In genomic region chr14:105012171-105012985, GRCh38 we compare ENCODE assay signal across 11 cellular contexts. TPM values are rescaled to one million over a fixed set of nuclear protein-coding genes. Genes with fewer than 3 reads are reported as not detected.
DNase-seq lines count a peak whose midpoint lies in the region; FAIRE-seq and TF ChIP-seq lines count a peak whose summit lies in the region.
"Had no signal": no experiment of that assay in that cellular context is flagged by ENCODE, and none has a peak within 500 bp of the region (broad histone marks: within the 10 kb centered on the region; RNA-seq: fewer than 3 reads in every experiment).

No MANE protein-coding gene starts in this region.

- H3K4me1 Mint-ChIP-seq in activated CD4-positive, alpha-beta memory T cell treated with anti-CD3 and anti-CD28 coated beads for 36 hours (ENCODE audit: low read depth): peaks cover 36% of the 10 kb centered on the region

- in situ Hi-C loops in SK-MEL-5 (cut with HindIII; ENCODE audit: low pct_unique_long_range_greater_than_20kb, low sequenced_read_pairs): no loop called here

- H3K36me3 Mint-ChIP-seq in activated CD4-positive, alpha-beta memory T cell treated with anti-CD3 and anti-CD28 coated beads for 36 hours: peaks cover 53% of the 10 kb centered on the region

- H3K4me3 Mint-ChIP-seq in activated CD4-positive, alpha-beta memory T cell treated with anti-CD3 and anti-CD28 coated beads for 36 hours: no peak overlapping the region

- no peak for FAIRE-seq in small intestine (lab: Jason Lieb, UNC)

- no peaks in the 10 kb centered on the region for H3K9me3 ChIP-seq in small intestine (ENCODE audit: control insufficient read depth, low read depth)

- 58 to 69% (median 68%) methylated on average over 22 to 23 of the region's 23 CpGs for WGBS in small intestine, 3 donors

- CTCF ChIA-PET in activated CD4-positive, alpha-beta memory T cell treated with anti-CD3 and anti-CD28 coated beads for 36 hours (lab: Charles Lee): interaction anchor here (0.9 to 1.2 kb wide), 3 partner anchors 27 to 244 kb away, joined by 3 to 7 read pairs (median 3); partner anchors contain the start of gene CLBA1

- intact Hi-C loops in activated CD4-positive, alpha-beta memory T cell treated with anti-CD3 and anti-CD28 coated beads for 36 hours (cut with micrococcal nuclease): no loop called here

- peak; percentile 39 for TF ChIP-seq CTCF in GM06990 (IDR thresholded peaks at IDR 0.05; ENCODE audit: insufficient read depth, low read length, poor library complexity, severe bottlenecking)
- peak; percentile 28 for TF ChIP-seq CTCF in fibroblast of the aortic adventitia (IDR thresholded peaks at IDR 0.05; ENCODE audit: insufficient read depth, low read length)

- H3K27me3 Mint-ChIP-seq in activated CD4-positive, alpha-beta memory T cell treated with anti-CD3 and anti-CD28 coated beads for 36 hours: no peaks in the 10 kb centered on the region

- H3K36me3 ChIP-seq in GM06990 (ENCODE audit: control insufficient read depth, insufficient read depth, low read length): peaks cover 26% of the 10 kb centered on the region
- H3K36me3 ChIP-seq in small intestine (ENCODE audit: control insufficient read depth in 2 of 2, insufficient read depth in 2 of 2, low read length in 2 of 2): peaks cover 2 to 5% of the 10 kb centered on the region in 2 donors

- H3K27me3 ChIP-seq in GM06990 (replicated peaks; ENCODE audit: control insufficient read depth, insufficient read depth, low read length): no peaks in the 10 kb centered on the region
- H3K27me3 ChIP-seq in small intestine (ENCODE audit: control insufficient read depth in 2 of 2, insufficient read depth in 2 of 2, low read length in 2 of 2): no peaks in the 10 kb centered on the region

- H3K27ac ChIP-seq in small intestine (ENCODE audit: low read depth in 1 of 2, low read length in 1 of 2): no peak overlapping the region
- H3K27ac ChIP-seq: SK-N-MC had no signal

- no peak overlapping the region for H3K27ac Mint-ChIP-seq in activated CD4-positive, alpha-beta memory T cell treated with anti-CD3 and anti-CD28 coated beads for 36 hours

- no peaks in the 10 kb centered on the region for H3K9me3 Mint-ChIP-seq in activated CD4-positive, alpha-beta memory T cell treated with anti-CD3 and anti-CD28 coated beads for 36 hours

- DNase-seq in GM06990 (ENCODE audit: extremely low read depth, insufficient read length) (no peak), SK-MEL-5 (ENCODE audit: low read depth, low spot score) (peak; percentile 79), fibroblast of the aortic adventitia (ENCODE audit: low read depth) (no peak), small intestine (peak; percentile 24), SKM-1 treated with dmso at 0.1 percent for 144 hours (lab: John Stamatoyannopoulos, UW; ENCODE audit: unreplicated experiment) (no peak), OCI-M1 (lab: John Stamatoyannopoulos, UW) (no peak)
- no peak for DNase-seq in activated CD4-positive, alpha-beta memory T cell treated with anti-CD3 and anti-CD28 coated beads for 36 hours
- no peak for DNase-seq in stimulated activated CD4-positive, alpha-beta T cell treated with anti-CD3 and anti-CD28 coated beads, Interleukin-1b, Interleukin-23, amount 100 ng/mL, for 48 hours
- DNase-seq: activated effector memory CD4-positive, alpha-beta T cell treated with Interleukin-2 at 50 U/mL for 16 hours had no signal

- POLR2A ChIA-PET in activated CD4-positive, alpha-beta memory T cell treated with anti-CD3 and anti-CD28 coated beads for 36 hours (lab: Charles Lee): no interaction called here

- no peaks in the 10 kb centered on the region for H3K4me1 ChIP-seq in small intestine (ENCODE audit: control insufficient read depth in 2 of 2, insufficient read depth in 1 of 2, low read depth in 1 of 2, low read length in 1 of 2)

- H3K4me3 ChIP-seq in GM06990 (replicated peaks; ENCODE audit: low read depth, low read length) (no peak overlapping the region), fibroblast of the aortic adventitia (ENCODE audit: low read depth, low read length) (no peak overlapping the region), small intestine (ENCODE audit: low read depth in 1 of 2, low read length in 2 of 2) (no peak overlapping the region)
- H3K4me3 ChIP-seq: SK-N-MC had no signal

RNA-seq across cellular contexts. Expression of gene CDCA4, which starts 8.5 kb away (rescaled TPM):
- 88.0 and 90.8 TPM in 2 replicates for total RNA-seq in SK-MEL-5 (2014; rRNA removed; shearing (Covaris generic))
- 101 and 102 TPM in 2 replicates for polyA plus RNA-seq in SK-MEL-5 (2015; cell fraction: cytosol; rRNA removed)
- polyA plus RNA-seq in SK-MEL-5 (2015; cell fraction: nucleus; rRNA removed): 58.1 and 74.6 TPM in 2 replicates
- total RNA-seq in fibroblast of the aortic adventitia (ENCODE audit: low replicate concordance): 4.0 and 41.1 TPM in 2 replicates
- polyA plus RNA-seq in small intestine: 10 to 100 TPM in 1 of 3 donors, 1 to 10 TPM in 2; 2.7 to 10.9 (median 2.9) TPM
- total RNA-seq in activated CD4-positive, alpha-beta memory T cell treated with anti-CD3 and anti-CD28 coated beads for 36 hours: 10 to 100 TPM; 63.4 to 69.1 TPM

RNA-seq across cellular contexts. Expression of gene CLBA1, which starts 26.8 kb away (rescaled TPM):
- total RNA-seq in SK-MEL-5 (2014; rRNA removed; shearing (Covaris generic)): 11.8 and 13.6 TPM in 2 replicates
- 14.5 and 15.6 TPM in 2 replicates for polyA plus RNA-seq in SK-MEL-5 (2015; cell fraction: cytosol; rRNA removed)
- 62.7 and 72.5 TPM in 2 replicates for polyA plus RNA-seq in SK-MEL-5 (2015; cell fraction: nucleus; rRNA removed)
- total RNA-seq in fibroblast of the aortic adventitia (ENCODE audit: low replicate concordance): 2.8 and 8.0 TPM in 2 replicates
- polyA plus RNA-seq in small intestine: 1 to 10 TPM in 2 of 3 donors, under 1 TPM in 1; 0.89 to 5.0 (median 1.4) TPM
- total RNA-seq in activated CD4-positive, alpha-beta memory T cell treated with anti-CD3 and anti-CD28 coated beads for 36 hours: 1 to 10 TPM in 1 of 2 experiments, under 1 TPM in 1; 0.78 to 1.2 TPM

RNA-seq across cellular contexts. Expression of gene AHNAK2, which starts 34.2 kb away (rescaled TPM):
- 12.3 and 13.3 TPM in 2 replicates for total RNA-seq in SK-MEL-5 (2014; rRNA removed; shearing (Covaris generic))
- polyA plus RNA-seq in SK-MEL-5 (2015; cell fraction: cytosol; rRNA removed): 5.8 and 8.0 TPM in 2 replicates
- 97.1 and 159 TPM in 2 replicates for polyA plus RNA-seq in SK-MEL-5 (2015; cell fraction: nucleus; rRNA removed)
- 78.4 and 164 TPM in 2 replicates for total RNA-seq in fibroblast of the aortic adventitia (ENCODE audit: low replicate concordance)
- 1 to 10 TPM in 1 of 3 donors, under 1 TPM in 2; under 0.01 to 6.3 (median under 0.01) TPM for polyA plus RNA-seq in small intestine
- total RNA-seq in activated CD4-positive, alpha-beta memory T cell treated with anti-CD3 and anti-CD28 coated beads for 36 hours: under 1 TPM; 0.02 to 0.05 TPM

RNA-seq across cellular contexts. Expression of gene GPR132, which starts 52.9 kb away (rescaled TPM):
- total RNA-seq in SK-MEL-5 (2014; rRNA removed; shearing (Covaris generic)): not detected in 2 replicates
- polyA plus RNA-seq in SK-MEL-5 (2015; cell fraction: cytosol; rRNA removed): not detected in 2 replicates
- polyA plus RNA-seq in SK-MEL-5 (2015; cell fraction: nucleus; rRNA removed): not detected in 2 replicates
- total RNA-seq in fibroblast of the aortic adventitia (ENCODE audit: low replicate concordance): 0.09 and 0.16 TPM in 2 replicates
- 1 to 10 TPM in 1 of 3 donors, under 1 TPM in 1, not detected in 1; 0.81 to 1.1 TPM for polyA plus RNA-seq in small intestine
- 10 to 100 TPM; 33.4 to 34.2 TPM for total RNA-seq in activated CD4-positive, alpha-beta memory T cell treated with anti-CD3 and anti-CD28 coated beads for 36 hours
- total RNA-seq: LHCN-M2 had no signal

Comparison
In these comparisons a context has a peak if more than half of its experiments do, and no peak if none do; other contexts are left out.
1. DNase-seq: peak in SK-MEL-5 (single experiment) and small intestine (single experiment); none in GM06990 (single experiment), fibroblast of the aortic adventitia (single experiment), SKM-1 treated with dmso at 0.1 percent for 144 hours (single experiment), activated CD4-positive, alpha-beta memory T cell treated with anti-CD3 and anti-CD28 coated beads for 36 hours (single experiment), stimulated activated CD4-positive, alpha-beta T cell treated with anti-CD3 and anti-CD28 coated beads, Interleukin-1b, Interleukin-23, amount 100 ng/mL, for 48 hours (single experiment) and OCI-M1 (single experiment).
2. RNA of gene AHNAK2, which starts 34.2 kb away (total RNA-seq): 78.4 to 164 TPM in fibroblast of the aortic adventitia and 12.3 to 13.3 TPM in SK-MEL-5; 0.02 to 0.05 TPM in activated CD4-positive, alpha-beta memory T cell treated with anti-CD3 and anti-CD28 coated beads for 36 hours; every median in the first group is over 10 times any median in the second.